In the genomic region with DNA sequence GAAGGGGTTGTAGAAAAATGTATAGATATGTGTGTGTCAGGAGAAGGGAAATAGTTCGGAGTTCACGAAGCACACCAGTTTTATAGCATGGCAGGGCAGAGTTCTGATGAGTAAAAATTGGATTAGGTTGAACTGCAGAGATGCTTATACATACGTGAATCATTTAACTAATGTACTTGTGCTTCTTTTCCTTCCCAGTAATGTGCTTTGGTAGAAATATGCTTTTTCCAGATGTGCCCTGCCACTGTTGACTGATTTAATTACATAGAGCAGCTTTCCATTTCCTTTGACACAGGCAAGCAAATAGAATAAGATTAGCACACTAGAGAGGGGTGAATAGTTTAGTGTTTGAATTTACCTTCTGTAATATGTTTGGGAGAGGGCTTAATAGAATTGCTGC, we compare ENCODE assay signal across 1 cellular context.
TF ChIP-seq lines count a peak whose summit lies in the region.

No MANE protein-coding gene starts in this region.

TF ChIP-seq in IMR-90, 13 proteins besides CTCF, POLR2A, EP300 and RAD21:
- no peak for TF ChIP-seq BHLHE40 (IDR thresholded peaks at IDR 0.05; ENCODE audit: low read depth, low read length)
- TF ChIP-seq, protein P1, sequence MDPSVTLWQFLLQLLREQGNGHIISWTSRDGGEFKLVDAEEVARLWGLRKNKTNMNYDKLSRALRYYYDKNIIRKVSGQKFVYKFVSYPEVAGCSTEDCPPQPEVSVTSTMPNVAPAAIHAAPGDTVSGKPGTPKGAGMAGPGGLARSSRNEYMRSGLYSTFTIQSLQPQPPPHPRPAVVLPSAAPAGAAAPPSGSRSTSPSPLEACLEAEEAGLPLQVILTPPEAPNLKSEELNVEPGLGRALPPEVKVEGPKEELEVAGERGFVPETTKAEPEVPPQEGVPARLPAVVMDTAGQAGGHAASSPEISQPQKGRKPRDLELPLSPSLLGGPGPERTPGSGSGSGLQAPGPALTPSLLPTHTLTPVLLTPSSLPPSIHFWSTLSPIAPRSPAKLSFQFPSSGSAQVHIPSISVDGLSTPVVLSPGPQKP (IDR thresholded peaks at IDR 0.05; ENCODE audit: borderline replicate concordance, low read depth, low read length) = no peak
- TF ChIP-seq, protein P2, sequence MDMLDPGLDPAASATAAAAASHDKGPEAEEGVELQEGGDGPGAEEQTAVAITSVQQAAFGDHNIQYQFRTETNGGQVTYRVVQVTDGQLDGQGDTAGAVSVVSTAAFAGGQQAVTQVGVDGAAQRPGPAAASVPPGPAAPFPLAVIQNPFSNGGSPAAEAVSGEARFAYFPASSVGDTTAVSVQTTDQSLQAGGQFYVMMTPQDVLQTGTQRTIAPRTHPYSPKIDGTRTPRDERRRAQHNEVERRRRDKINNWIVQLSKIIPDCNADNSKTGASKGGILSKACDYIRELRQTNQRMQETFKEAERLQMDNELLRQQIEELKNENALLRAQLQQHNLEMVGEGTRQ (IDR thresholded peaks at IDR 0.05; ENCODE audit: low read depth, low read length) = no peak
